In genomic region chr9:98784855-98785254, GRCh38 we compare ENCODE assay signal across 14 cellular contexts. TPM values are rescaled to one million over a fixed set of nuclear protein-coding genes. Genes with fewer than 3 reads are reported as not detected.
A peak's percentile ranks its signal among the peaks of the same experiment; 100 is the strongest.
DNase-seq lines count a peak whose midpoint lies in the region; TF ChIP-seq lines count a peak whose summit lies in the region.
"Had no signal": no experiment of that assay in that cellular context is flagged by ENCODE, and none has a peak within 500 bp of the region (broad histone marks: within the 10 kb centered on the region; RNA-seq: fewer than 3 reads in every experiment).

No MANE protein-coding gene starts in this region.

- peak; percentile 31 for DNase-seq in AG10803 (ENCODE audit: low read depth)
- peak; percentile 6 for DNase-seq in H7
- DNase-seq in glutamatergic neuron = no peak
- DNase-seq in ureter (ENCODE audit: low spot score) = peak; percentile 24
- no peak for DNase-seq in GM13977 (ENCODE audit: low spot score)
- DNase-seq in BE2C = no peak
- DNase-seq: CD4-positive, alpha-beta T cell; DMS153; DND-41; EL; IMR-90 had no signal

- H3K4me3 ChIP-seq in AG10803 (ENCODE audit: low read length) (no peak overlapping the region), H7 (ENCODE audit: insufficient read depth, low read depth, low read length) (no peak overlapping the region), BE2C (ENCODE audit: low read depth, low read length) (no peak overlapping the region)
- H3K4me3 ChIP-seq: GM12878, HAP-1, K562 had no signal

- peaks cover 18% of the 10 kb centered on the region for H3K4me1 Mint-ChIP-seq in glutamatergic neuron (ENCODE audit: low read depth, unreplicated experiment)

- peaks cover 6% of the 10 kb centered on the region for H3K27me3 Mint-ChIP-seq in glutamatergic neuron (ENCODE audit: unreplicated experiment)
- H3K27me3 Mint-ChIP-seq: CD4-positive, alpha-beta T cell had no signal

- H3K27me3 ChIP-seq in H7 (ENCODE audit: control insufficient read depth, insufficient read depth, low read length) (no peaks in the 10 kb centered on the region), BE2C (no peaks in the 10 kb centered on the region)

- H3K4me1 ChIP-seq in BE2C = no peaks in the 10 kb centered on the region
- H3K4me1 ChIP-seq: HAP-1 had no signal

- peak overlapping the region; percentile 4 for H3K27ac Mint-ChIP-seq in glutamatergic neuron (ENCODE audit: unreplicated experiment)
- H3K27ac Mint-ChIP-seq: CD4-positive, alpha-beta T cell had no signal

- no peaks in the 10 kb centered on the region for H3K9me3 Mint-ChIP-seq in glutamatergic neuron (ENCODE audit: unreplicated experiment)
- H3K9me3 Mint-ChIP-seq: CD4-positive, alpha-beta T cell had no signal

- H3K36me3 ChIP-seq in H7 (replicated peaks; ENCODE audit: control insufficient read depth, insufficient read depth, low read length) = peaks cover 16% of the 10 kb centered on the region
- H3K36me3 ChIP-seq in BE2C = peaks cover 3% of the 10 kb centered on the region; the same call in 1 of the 2 replicates

- H3K9me3 ChIP-seq in BE2C = no peaks in the 10 kb centered on the region
- H3K9me3 ChIP-seq: HAP-1 had no signal

- TF ChIP-seq CTCF in AG10803 (conservative IDR thresholded peaks at IDR 0.05; ENCODE audit: low read length) (no peak), glutamatergic neuron (IDR thresholded peaks at IDR 0.05; ENCODE audit: partially characterized antibody, unreplicated experiment) (no peak), GM13977 (IDR thresholded peaks at IDR 0.05; ENCODE audit: extremely low read depth, insufficient read depth, missing control alignments) (no peak), BE2C (IDR thresholded peaks at IDR 0.05; ENCODE audit: low read depth, low read length) (no peak)

- peaks cover 5% of the 10 kb centered on the region for H3K36me3 Mint-ChIP-seq in glutamatergic neuron (ENCODE audit: unreplicated experiment)

- in situ Hi-C loops in GM13977 (cut with MboI; ENCODE audit: low pct_unique_long_range_greater_than_20kb, low sequenced_read_pairs, unreplicated experiment) = loop anchor here (10.0 kb wide), 1 partner anchor 470 kb away; no protein-coding TSS in a partner anchor

- no peak overlapping the region for H3K4me3 Mint-ChIP-seq in glutamatergic neuron (ENCODE audit: unreplicated experiment)
- H3K4me3 Mint-ChIP-seq: CD4-positive, alpha-beta T cell had no signal

RNA-seq across cellular contexts. Expression of gene ANKS6, which starts 11.5 kb away (rescaled TPM):
- total RNA-seq in H7 (2014; rRNA removed; shearing (Covaris generic)) = 51.0 and 55.8 TPM in 2 replicates
- total RNA-seq in glutamatergic neuron (ENCODE audit: unreplicated experiment) (15.9 TPM), ureter (38.1 TPM)
- polyA plus RNA-seq in BE2C (2012; ENCODE audit: insufficient read depth, insufficient read length, low read depth) = 10.9 TPM

RNA-seq across cellular contexts. Expression of gene GALNT12, which starts 22.6 kb away (rescaled TPM):
- total RNA-seq in H7 (2014; rRNA removed; shearing (Covaris generic)) = 10.6 and 11.4 TPM in 2 replicates
- total RNA-seq in glutamatergic neuron (ENCODE audit: unreplicated experiment) = 2.7 TPM
- 38.5 TPM for total RNA-seq in ureter
- polyA plus RNA-seq in BE2C (2012; ENCODE audit: insufficient read depth, insufficient read length, low read depth) = not detected

Comparison
In these comparisons a context has a peak if more than half of its experiments do, and no peak if none do; other contexts are left out.
1. DNase-seq: peak in AG10803 (single experiment), H7 (single experiment) and ureter (single experiment); none in glutamatergic neuron (single experiment), GM13977 (single experiment) and BE2C (single experiment).